Comparison of ENCODE assay signal across 8 cellular contexts in genomic region chr4:9153571-9154157, GRCh38. TPM values are rescaled to one million over a fixed set of nuclear protein-coding genes. Genes with fewer than 3 reads are reported as not detected.
DNase-seq lines count a peak whose midpoint lies in the region; FAIRE-seq and TF ChIP-seq lines count a peak whose summit lies in the region.
"Not testable (repeated sequence)": the region's sequence is repeated elsewhere in the genome, so short reads cannot be mapped to it uniquely, and the experiment has no call there.

No MANE protein-coding gene starts in this region.

- not testable (repeated sequence) for TF ChIP-seq CTCF in astrocyte (IDR thresholded peaks at IDR 0.05; ENCODE audit: insufficient read depth, low read depth, low read length); lower leg skin (IDR thresholded peaks at IDR 0.05); uterus (IDR thresholded peaks at IDR 0.05)
- peak; percentile 3 for TF ChIP-seq CTCF in fibroblast of mammary gland (conservative IDR thresholded peaks at IDR 0.05; ENCODE audit: control insufficient read depth, insufficient read depth, low read depth, low read length)

- FAIRE-seq in astrocyte (lab: Jason Lieb, UNC) = not testable (repeated sequence)

- not testable (repeated sequence) for H3K36me3 Mint-ChIP-seq in T-helper 1 cell treated with Interleukin-12 subunit alpha and Interleukin-12 subunit beta and Interleukin-4 antibody, amounts not matched to agents 30 μg/mL and 1 μg/mL, for 36 hours (ENCODE audit: low read depth); astrocyte (ENCODE audit: low read depth, unreplicated experiment)

- peak overlapping the region; percentile 93 for H3K4me3 Mint-ChIP-seq in T-helper 1 cell treated with Interleukin-12 subunit alpha and Interleukin-12 subunit beta and Interleukin-4 antibody, amounts not matched to agents 30 μg/mL and 1 μg/mL, for 36 hours
- peak overlapping the region; percentile 85 for H3K4me3 Mint-ChIP-seq in astrocyte (ENCODE audit: unreplicated experiment)

- peak overlapping the region; percentile 50 for H3K4me2 ChIP-seq in Karpas-422 (ENCODE audit: low read depth, low read length, poor library complexity, severe bottlenecking)
- peak overlapping the region; percentile 88 for H3K4me2 ChIP-seq in astrocyte (ENCODE audit: low read length)

- peak overlapping the region; percentile 62 for H3K9ac ChIP-seq in Karpas-422 (ENCODE audit: low read length)
- peak overlapping the region; percentile 87 for H3K9ac ChIP-seq in astrocyte (ENCODE audit: low read length)
- H3K9ac ChIP-seq in rectal smooth muscle tissue (ENCODE audit: low read length) = not testable (repeated sequence)

- H3K4me3 ChIP-seq in Karpas-422 (ENCODE audit: low read length) = peak overlapping the region; percentile 60
- H3K4me3 ChIP-seq in astrocyte (ENCODE audit: insufficient read depth, low read depth, low read length) = peak overlapping the region; percentile 69
- peak overlapping the region; percentile 65 for H3K4me3 ChIP-seq in fibroblast of mammary gland (ENCODE audit: control insufficient read depth, low read depth, low read length)
- peak overlapping the region; percentile 57 for H3K4me3 ChIP-seq in lower leg skin (ENCODE audit: low read depth, poor library complexity, severe bottlenecking)
- H3K4me3 ChIP-seq in rectal smooth muscle tissue (ENCODE audit: low read length) = peak overlapping the region; percentile 68
- H3K4me3 ChIP-seq in uterus = peak overlapping the region; percentile 65 to 97

- TF ChIP-seq POLR2A in lower leg skin (IDR thresholded peaks at IDR 0.05); uterus (IDR thresholded peaks at IDR 0.05): not testable (repeated sequence)

- H3K27ac Mint-ChIP-seq in T-helper 1 cell treated with Interleukin-12 subunit alpha and Interleukin-12 subunit beta and Interleukin-4 antibody, amounts not matched to agents 30 μg/mL and 1 μg/mL, for 36 hours = peak overlapping the region; percentile 81
- H3K27ac Mint-ChIP-seq in astrocyte (ENCODE audit: unreplicated experiment) = peak overlapping the region; percentile 72

- H3K36me3 ChIP-seq in Karpas-422 (ENCODE audit: insufficient read depth, low read length); astrocyte (ENCODE audit: insufficient read depth, low read length); rectal smooth muscle tissue (ENCODE audit: control insufficient read depth, insufficient read depth, low read length); uterus: not testable (repeated sequence)

- H3K9me2 ChIP-seq in Karpas-422 (replicated peaks; ENCODE audit: insufficient read depth, low read length) = not testable (repeated sequence)

- peaks cover 14% of the 10 kb centered on the region for H3K4me1 Mint-ChIP-seq in T-helper 1 cell treated with Interleukin-12 subunit alpha and Interleukin-12 subunit beta and Interleukin-4 antibody, amounts not matched to agents 30 μg/mL and 1 μg/mL, for 36 hours (ENCODE audit: low read depth)
- H3K4me1 Mint-ChIP-seq in astrocyte (ENCODE audit: low read depth, unreplicated experiment) = not testable (repeated sequence)

- intact Hi-C loops in lower leg skin (cut with DNase I; ENCODE audit: low total_unique reads); uterus (cut with DNase I; ENCODE audit: low total_unique reads): not testable (repeated sequence)

- H3K27ac ChIP-seq in Karpas-422 (ENCODE audit: low read length) = not testable (repeated sequence)
- H3K27ac ChIP-seq in astrocyte (ENCODE audit: low read depth, low read length) (peak overlapping the region; percentile 86), rectal smooth muscle tissue (ENCODE audit: low read depth, low read length) (peak overlapping the region; percentile 52), uterus (peak overlapping the region; percentile 39 to 89)

- H3K4me1 ChIP-seq in Karpas-422 (ENCODE audit: low read length); astrocyte (ENCODE audit: insufficient read depth, low read length); rectal smooth muscle tissue (ENCODE audit: control insufficient read depth, insufficient read depth, low read length); uterus: not testable (repeated sequence)

- H3K9me3 Mint-ChIP-seq in T-helper 1 cell treated with Interleukin-12 subunit alpha and Interleukin-12 subunit beta and Interleukin-4 antibody, amounts not matched to agents 30 μg/mL and 1 μg/mL, for 36 hours; astrocyte (ENCODE audit: unreplicated experiment): not testable (repeated sequence)

- H2AFZ ChIP-seq in Karpas-422 (ENCODE audit: low read length) = not testable (repeated sequence)
- peak overlapping the region; percentile 67 for H2AFZ ChIP-seq in astrocyte (ENCODE audit: low read depth, low read length)

- H3K27me3 Mint-ChIP-seq in T-helper 1 cell treated with Interleukin-12 subunit alpha and Interleukin-12 subunit beta and Interleukin-4 antibody, amounts not matched to agents 30 μg/mL and 1 μg/mL, for 36 hours (ENCODE audit: low read depth); astrocyte (ENCODE audit: low read depth, unreplicated experiment): not testable (repeated sequence)

- not testable (repeated sequence) for H4K20me1 ChIP-seq in Karpas-422 (ENCODE audit: insufficient read depth, low read depth, low read length); astrocyte (ENCODE audit: insufficient read depth, low read length)

- peak; percentile 83 for DNase-seq in EH (ENCODE audit: low read depth)
- DNase-seq in Karpas-422; lower leg skin (ENCODE audit: low spot score in 2 of 2); uterus: not testable (repeated sequence)
- peak; percentile 19 for DNase-seq in astrocyte (ENCODE audit: low read depth)
- peak; percentile 89 for DNase-seq in fibroblast of mammary gland (ENCODE audit: low read depth)

- H3K79me2 ChIP-seq in Karpas-422 (ENCODE audit: low read length); astrocyte (ENCODE audit: insufficient read depth, low read length): not testable (repeated sequence)

- not testable (repeated sequence) for H3K9me3 ChIP-seq in Karpas-422 (ENCODE audit: low read length); astrocyte (ENCODE audit: insufficient read depth, low read depth, low read length); uterus

- not testable (repeated sequence) for H3K27me3 ChIP-seq in Karpas-422 (ENCODE audit: low read length); astrocyte (ENCODE audit: insufficient read depth, low read length); rectal smooth muscle tissue (ENCODE audit: control insufficient read depth, insufficient read depth, low read length); uterus

- 1 to 6% methylated on average over 6 to 15 of the region's 27 CpGs for WGBS in lower leg skin, 2 donors

RNA-seq across cellular contexts. Expression of gene FAM90A26, which starts 16.5 kb away (rescaled TPM):
- not detected in 2 replicates for total RNA-seq in Karpas-422 (2014; rRNA removed; shearing (Covaris generic); ENCODE audit: low replicate concordance)
- total RNA-seq in astrocyte = not detected in 2 replicates
- not detected for total RNA-seq in lower leg skin
- total RNA-seq in uterus = not detected

RNA-seq across cellular contexts. Expression of gene USP17L10, which starts 56.8 kb away (rescaled TPM):
- not detected in 2 replicates for total RNA-seq in Karpas-422 (2014; rRNA removed; shearing (Covaris generic); ENCODE audit: low replicate concordance)
- not detected in 2 replicates for total RNA-seq in astrocyte
- total RNA-seq in lower leg skin = not detected
- not detected for total RNA-seq in uterus
